23 cellular contexts compared by ENCODE assay signal in the genomic region with DNA sequence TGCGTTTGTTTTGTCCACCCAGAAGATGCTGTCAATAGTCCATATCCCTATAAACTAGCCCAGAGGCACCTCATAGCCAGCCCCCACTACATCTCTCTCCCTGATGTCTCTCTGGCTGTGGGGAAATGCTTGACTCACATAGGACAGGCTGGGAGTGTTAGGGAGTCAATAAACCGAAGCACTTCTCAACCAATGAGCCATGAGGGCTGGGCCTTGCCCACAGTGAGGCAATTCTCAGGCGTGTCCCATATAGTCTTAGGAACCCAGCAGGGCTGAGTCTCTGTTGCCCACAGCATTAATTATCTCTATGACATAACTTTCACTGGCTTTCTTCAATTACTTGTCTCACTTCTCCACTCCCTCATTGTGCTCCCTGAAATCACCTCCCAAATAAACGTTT.
"Had no signal": no experiment of that assay in that cellular context is flagged by ENCODE, and none has a peak within 500 bp of the region (broad histone marks: within the 10 kb centered on the region; RNA-seq: fewer than 3 reads in every experiment).

No MANE protein-coding gene starts in this region.

- H3K36me3 ChIP-seq: left ventricle myocardium inferior, right atrium auricular region, tibial artery, uterus had no signal

- H3K4me3 Mint-ChIP-seq: activated B cell treated with CpG ODN at 0.5 μM for 24 hours; activated CD4-positive, alpha-beta T cell treated with anti-CD3 and anti-CD28 coated beads, Interleukin-2, amount 10 ng/mL, durations not matched to agents 24 days and 14 days; activated CD8-positive, alpha-beta T cell treated with anti-CD3 and anti-CD28 coated beads, Interleukin-2, amount 10 ng/mL, durations not matched to agents 7 days and 5 days; activated naive CD8-positive, alpha-beta T cell; activated T-cell treated with anti-CD3 and anti-CD28 coated beads, Interleukin-2, amount 50 U/mL, for 72 hours; central memory CD8-positive, alpha-beta T cell; natural killer cell had no signal

- H3K4me1 ChIP-seq: body of pancreas, left ventricle myocardium inferior, right atrium auricular region, tibial artery, uterus had no signal

- H3K9me3 Mint-ChIP-seq: activated CD4-positive, alpha-beta T cell treated with anti-CD3 and anti-CD28 coated beads, Interleukin-2, amount 10 ng/mL, durations not matched to agents 24 days and 14 days had no signal

- H3K36me3 Mint-ChIP-seq: activated naive CD8-positive, alpha-beta T cell; natural killer cell had no signal

- H3K27ac ChIP-seq: body of pancreas, coronary artery, left ventricle myocardium inferior, right atrium auricular region, tibial artery, uterus had no signal

- H3K27me3 Mint-ChIP-seq: activated B cell treated with CpG ODN at 0.5 μM for 24 hours; activated CD4-positive, alpha-beta T cell treated with anti-CD3 and anti-CD28 coated beads, Interleukin-2, amount 10 ng/mL, durations not matched to agents 24 days and 14 days; activated naive CD8-positive, alpha-beta T cell; central memory CD8-positive, alpha-beta T cell had no signal

- H3K27me3 ChIP-seq: body of pancreas, right atrium auricular region, tibial artery, uterus had no signal

- FAIRE-seq: kidney had no signal

- DNase-seq: activated B cell treated with CpG ODN at 0.5 μM for 24 hours; activated CD4-positive, alpha-beta T cell treated with anti-CD3 and anti-CD28 coated beads, Interleukin-2, amount 10 ng/mL, durations not matched to agents 24 days and 14 days; activated CD8-positive, alpha-beta memory T cell treated with anti-CD3 and anti-CD28 coated beads, Interleukin-2, amount 50 U/mL, for 4 hours; activated CD8-positive, alpha-beta T cell treated with anti-CD3 and anti-CD28 coated beads, Interleukin-2, amount 10 ng/mL, durations not matched to agents 7 days and 5 days; activated gamma-delta T cell; activated T-cell treated with anti-CD3 and anti-CD28 coated beads, Interleukin-2, amount 50 U/mL, for 72 hours; amygdala; body of pancreas; kidney; left ventricle myocardium inferior; mesendoderm; natural killer cell; posterior cingulate gyrus; stimulated activated CD4-positive, alpha-beta T cell treated with anti-CD3 and anti-CD28 coated beads, Interleukin-4, amount 100 ng/mL, for 24 hours; stimulated activated naive CD4-positive, alpha-beta T cell; T-helper 2 cell; tibial artery; uterus had no signal

- ATAC-seq: activated CD8-positive, alpha-beta T cell treated with anti-CD3 and anti-CD28 coated beads, Interleukin-2, amount 10 ng/mL, durations not matched to agents 7 days and 5 days; activated T-cell treated with anti-CD3 and anti-CD28 coated beads, Interleukin-2, amount 50 U/mL, for 72 hours; body of pancreas; natural killer cell had no signal

- H3K27ac Mint-ChIP-seq: activated B cell treated with CpG ODN at 0.5 μM for 24 hours; activated CD4-positive, alpha-beta T cell treated with anti-CD3 and anti-CD28 coated beads, Interleukin-2, amount 10 ng/mL, durations not matched to agents 24 days and 14 days; activated CD8-positive, alpha-beta T cell treated with anti-CD3 and anti-CD28 coated beads, Interleukin-2, amount 10 ng/mL, durations not matched to agents 7 days and 5 days; activated naive CD8-positive, alpha-beta T cell; activated T-cell treated with anti-CD3 and anti-CD28 coated beads, Interleukin-2, amount 50 U/mL, for 72 hours; natural killer cell had no signal

- H3K9me3 ChIP-seq: body of pancreas, left ventricle myocardium inferior, right atrium auricular region, tibial artery, uterus had no signal

- H3K4me3 ChIP-seq: body of pancreas, coronary artery, left ventricle myocardium inferior, right atrium auricular region, skin epidermis, tibial artery, uterus had no signal

- H3K4me1 Mint-ChIP-seq: activated B cell treated with CpG ODN at 0.5 μM for 24 hours; activated CD4-positive, alpha-beta T cell treated with anti-CD3 and anti-CD28 coated beads, Interleukin-2, amount 10 ng/mL, durations not matched to agents 24 days and 14 days; central memory CD8-positive, alpha-beta T cell; natural killer cell had no signal
